ENCODE assay signal across 1 cellular context in the genomic region with DNA sequence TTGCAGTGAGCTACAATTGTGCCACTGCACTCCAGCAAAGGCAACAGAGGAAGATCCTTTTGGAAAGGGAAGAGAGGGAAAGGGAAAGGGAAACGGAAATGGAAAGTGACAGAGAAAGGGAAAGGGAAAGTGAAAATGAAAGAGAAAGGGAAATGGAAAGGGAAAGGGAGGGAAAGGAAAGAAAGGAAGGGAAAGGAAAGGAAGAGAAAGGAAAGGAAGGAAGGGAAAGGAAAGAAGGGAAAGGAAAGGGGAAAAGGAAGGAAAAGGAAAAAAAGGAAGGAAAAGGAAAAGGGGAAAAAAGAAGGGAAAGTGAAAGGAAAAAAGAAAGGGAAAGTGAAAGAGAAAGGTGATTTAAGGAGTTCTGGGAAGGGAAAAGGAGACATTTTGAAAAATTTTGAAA.
A peak's percentile ranks its signal among the peaks of the same experiment; 100 is the strongest.
TF ChIP-seq lines count a peak whose summit lies in the region.

No MANE protein-coding gene starts in this region.

TF ChIP-seq in K562, 482 proteins besides CTCF, POLR2A, EP300 and RAD21 (continues in another document):
- TF ChIP-seq ZNF140 (CRISPR knock-in tag; IDR thresholded peaks at IDR 0.05), result no peak
- TF ChIP-seq SIRT6 (IDR thresholded peaks at IDR 0.05; ENCODE audit: low read depth, low read length), result no peak
- no peak for TF ChIP-seq ZNF668 (CRISPR knock-in tag; IDR thresholded peaks at IDR 0.05)
- no peak for TF ChIP-seq FIP1L1 (IDR thresholded peaks at IDR 0.05; ENCODE audit: low read depth, low read length, poor library complexity, severe bottlenecking)
- TF ChIP-seq NRF1 (conservative IDR thresholded peaks at IDR 0.05 in 1 of 2, IDR thresholded peaks at IDR 0.05 in 1 of 2), result no peak
- no peak for TF ChIP-seq ZNF695 (CRISPR knock-in tag; IDR thresholded peaks at IDR 0.05)
- TF ChIP-seq CTBP1 (IDR thresholded peaks at IDR 0.05; ENCODE audit: borderline replicate concordance), result no peak
- TF ChIP-seq HCFC1 (IDR thresholded peaks at IDR 0.05; ENCODE audit: low read depth, low read length), result peak; percentile 33; the same call in 1 of the 2 replicates
- TF ChIP-seq ZNF57 (CRISPR knock-in tag; IDR thresholded peaks at IDR 0.05), result 0 out of 2 replicates have a peak, but pooled peaks have one; percentile 29
- no peak for TF ChIP-seq ZNF12 (CRISPR knock-in tag; IDR thresholded peaks at IDR 0.05)
- TF ChIP-seq, protein P1, sequence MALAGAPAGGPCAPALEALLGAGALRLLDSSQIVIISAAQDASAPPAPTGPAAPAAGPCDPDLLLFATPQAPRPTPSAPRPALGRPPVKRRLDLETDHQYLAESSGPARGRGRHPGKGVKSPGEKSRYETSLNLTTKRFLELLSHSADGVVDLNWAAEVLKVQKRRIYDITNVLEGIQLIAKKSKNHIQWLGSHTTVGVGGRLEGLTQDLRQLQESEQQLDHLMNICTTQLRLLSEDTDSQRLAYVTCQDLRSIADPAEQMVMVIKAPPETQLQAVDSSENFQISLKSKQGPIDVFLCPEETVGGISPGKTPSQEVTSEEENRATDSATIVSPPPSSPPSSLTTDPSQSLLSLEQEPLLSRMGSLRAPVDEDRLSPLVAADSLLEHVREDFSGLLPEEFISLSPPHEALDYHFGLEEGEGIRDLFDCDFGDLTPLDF (CRISPR knock-in tag; IDR thresholded peaks at IDR 0.05), result no peak
- TF ChIP-seq, protein P2, sequence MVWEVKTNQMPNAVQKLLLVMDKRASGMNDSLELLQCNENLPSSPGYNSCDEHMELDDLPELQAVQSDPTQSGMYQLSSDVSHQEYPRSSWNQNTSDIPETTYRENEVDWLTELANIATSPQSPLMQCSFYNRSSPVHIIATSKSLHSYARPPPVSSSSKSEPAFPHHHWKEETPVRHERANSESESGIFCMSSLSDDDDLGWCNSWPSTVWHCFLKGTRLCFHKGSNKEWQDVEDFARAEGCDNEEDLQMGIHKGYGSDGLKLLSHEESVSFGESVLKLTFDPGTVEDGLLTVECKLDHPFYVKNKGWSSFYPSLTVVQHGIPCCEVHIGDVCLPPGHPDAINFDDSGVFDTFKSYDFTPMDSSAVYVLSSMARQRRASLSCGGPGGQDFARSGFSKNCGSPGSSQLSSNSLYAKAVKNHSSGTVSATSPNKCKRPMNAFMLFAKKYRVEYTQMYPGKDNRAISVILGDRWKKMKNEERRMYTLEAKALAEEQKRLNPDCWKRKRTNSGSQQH (CRISPR knock-in tag; IDR thresholded peaks at IDR 0.05), result peak; percentile 97
- TF ChIP-seq, protein P3, sequence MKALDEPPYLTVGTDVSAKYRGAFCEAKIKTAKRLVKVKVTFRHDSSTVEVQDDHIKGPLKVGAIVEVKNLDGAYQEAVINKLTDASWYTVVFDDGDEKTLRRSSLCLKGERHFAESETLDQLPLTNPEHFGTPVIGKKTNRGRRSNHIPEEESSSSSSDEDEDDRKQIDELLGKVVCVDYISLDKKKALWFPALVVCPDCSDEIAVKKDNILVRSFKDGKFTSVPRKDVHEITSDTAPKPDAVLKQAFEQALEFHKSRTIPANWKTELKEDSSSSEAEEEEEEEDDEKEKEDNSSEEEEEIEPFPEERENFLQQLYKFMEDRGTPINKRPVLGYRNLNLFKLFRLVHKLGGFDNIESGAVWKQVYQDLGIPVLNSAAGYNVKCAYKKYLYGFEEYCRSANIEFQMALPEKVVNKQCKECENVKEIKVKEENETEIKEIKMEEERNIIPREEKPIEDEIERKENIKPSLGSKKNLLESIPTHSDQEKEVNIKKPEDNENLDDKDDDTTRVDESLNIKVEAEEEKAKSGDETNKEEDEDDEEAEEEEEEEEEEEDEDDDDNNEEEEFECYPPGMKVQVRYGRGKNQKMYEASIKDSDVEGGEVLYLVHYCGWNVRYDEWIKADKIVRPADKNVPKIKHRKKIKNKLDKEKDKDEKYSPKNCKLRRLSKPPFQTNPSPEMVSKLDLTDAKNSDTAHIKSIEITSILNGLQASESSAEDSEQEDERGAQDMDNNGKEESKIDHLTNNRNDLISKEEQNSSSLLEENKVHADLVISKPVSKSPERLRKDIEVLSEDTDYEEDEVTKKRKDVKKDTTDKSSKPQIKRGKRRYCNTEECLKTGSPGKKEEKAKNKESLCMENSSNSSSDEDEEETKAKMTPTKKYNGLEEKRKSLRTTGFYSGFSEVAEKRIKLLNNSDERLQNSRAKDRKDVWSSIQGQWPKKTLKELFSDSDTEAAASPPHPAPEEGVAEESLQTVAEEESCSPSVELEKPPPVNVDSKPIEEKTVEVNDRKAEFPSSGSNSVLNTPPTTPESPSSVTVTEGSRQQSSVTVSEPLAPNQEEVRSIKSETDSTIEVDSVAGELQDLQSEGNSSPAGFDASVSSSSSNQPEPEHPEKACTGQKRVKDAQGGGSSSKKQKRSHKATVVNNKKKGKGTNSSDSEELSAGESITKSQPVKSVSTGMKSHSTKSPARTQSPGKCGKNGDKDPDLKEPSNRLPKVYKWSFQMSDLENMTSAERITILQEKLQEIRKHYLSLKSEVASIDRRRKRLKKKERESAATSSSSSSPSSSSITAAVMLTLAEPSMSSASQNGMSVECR (CRISPR knock-in tag; IDR thresholded peaks at IDR 0.05), result peak; percentile 48; the same call in 1 of the 2 replicates
- no peak for TF ChIP-seq NFXL1 (CRISPR knock-in tag; IDR thresholded peaks at IDR 0.05)
- TF ChIP-seq KAT2B (IDR thresholded peaks at IDR 0.05; ENCODE audit: low read depth, low read length), result no peak
- TF ChIP-seq CEBPB (tag; IDR thresholded peaks at IDR 0.05), result no peak
- TF ChIP-seq ZNF316 (IDR thresholded peaks at IDR 0.05), result peak; percentile 45; the same call in 1 of the 2 replicates
- TF ChIP-seq, protein P4, sequence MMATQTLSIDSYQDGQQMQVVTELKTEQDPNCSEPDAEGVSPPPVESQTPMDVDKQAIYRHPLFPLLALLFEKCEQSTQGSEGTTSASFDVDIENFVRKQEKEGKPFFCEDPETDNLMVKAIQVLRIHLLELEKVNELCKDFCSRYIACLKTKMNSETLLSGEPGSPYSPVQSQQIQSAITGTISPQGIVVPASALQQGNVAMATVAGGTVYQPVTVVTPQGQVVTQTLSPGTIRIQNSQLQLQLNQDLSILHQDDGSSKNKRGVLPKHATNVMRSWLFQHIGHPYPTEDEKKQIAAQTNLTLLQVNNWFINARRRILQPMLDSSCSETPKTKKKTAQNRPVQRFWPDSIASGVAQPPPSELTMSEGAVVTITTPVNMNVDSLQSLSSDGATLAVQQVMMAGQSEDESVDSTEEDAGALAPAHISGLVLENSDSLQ (IDR thresholded peaks at IDR 0.05), result peak; percentile 24; the same call in 1 of the 2 replicates
- TF ChIP-seq PTBP1 (IDR thresholded peaks at IDR 0.05; ENCODE audit: low read depth, low read length), result no peak
- TF ChIP-seq, protein P5, sequence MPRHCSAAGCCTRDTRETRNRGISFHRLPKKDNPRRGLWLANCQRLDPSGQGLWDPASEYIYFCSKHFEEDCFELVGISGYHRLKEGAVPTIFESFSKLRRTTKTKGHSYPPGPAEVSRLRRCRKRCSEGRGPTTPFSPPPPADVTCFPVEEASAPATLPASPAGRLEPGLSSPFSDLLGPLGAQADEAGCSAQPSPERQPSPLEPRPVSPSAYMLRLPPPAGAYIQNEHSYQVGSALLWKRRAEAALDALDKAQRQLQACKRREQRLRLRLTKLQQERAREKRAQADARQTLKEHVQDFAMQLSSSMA (CRISPR knock-in tag; IDR thresholded peaks at IDR 0.05), result no peak
- no peak for TF ChIP-seq ZNF436 (CRISPR knock-in tag; IDR thresholded peaks at IDR 0.05)
- TF ChIP-seq FOXK1 (CRISPR knock-in tag; IDR thresholded peaks at IDR 0.05; ENCODE audit: borderline replicate concordance), result no peak
- no peak for TF ChIP-seq POLR2AphosphoS2 (IDR thresholded peaks at IDR 0.05; ENCODE audit: low read length)
- TF ChIP-seq TCFL5 (CRISPR knock-in tag; conservative IDR thresholded peaks at IDR 0.05), result no peak
- no peak for TF ChIP-seq ZNF23 (CRISPR knock-in tag; IDR thresholded peaks at IDR 0.05)
- no peak for TF ChIP-seq ZNF644 (tag; IDR thresholded peaks at IDR 0.05; ENCODE audit: low read depth)
- TF ChIP-seq, protein P6, sequence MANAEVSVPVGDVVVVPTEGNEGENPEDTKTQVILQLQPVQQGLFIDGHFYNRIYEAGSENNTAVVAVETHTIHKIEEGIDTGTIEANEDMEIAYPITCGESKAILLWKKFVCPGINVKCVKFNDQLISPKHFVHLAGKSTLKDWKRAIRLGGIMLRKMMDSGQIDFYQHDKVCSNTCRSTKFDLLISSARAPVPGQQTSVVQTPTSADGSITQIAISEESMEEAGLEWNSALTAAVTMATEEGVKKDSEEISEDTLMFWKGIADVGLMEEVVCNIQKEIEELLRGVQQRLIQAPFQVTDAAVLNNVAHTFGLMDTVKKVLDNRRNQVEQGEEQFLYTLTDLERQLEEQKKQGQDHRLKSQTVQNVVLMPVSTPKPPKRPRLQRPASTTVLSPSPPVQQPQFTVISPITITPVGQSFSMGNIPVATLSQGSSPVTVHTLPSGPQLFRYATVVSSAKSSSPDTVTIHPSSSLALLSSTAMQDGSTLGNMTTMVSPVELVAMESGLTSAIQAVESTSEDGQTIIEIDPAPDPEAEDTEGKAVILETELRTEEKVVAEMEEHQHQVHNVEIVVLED (CRISPR knock-in tag; IDR thresholded peaks at IDR 0.05), result 0 out of 2 replicates have a peak, but pooled peaks have one; percentile 27
- TF ChIP-seq NR2C1 (IDR thresholded peaks at IDR 0.05), result peak; percentile 66; the same call in 1 of the 2 replicates
- TF ChIP-seq NR2C1 (tag; IDR thresholded peaks at IDR 0.05), result no peak; the same call in 1 of the 2 replicates
- TF ChIP-seq HMG20B (CRISPR knock-in tag; IDR thresholded peaks at IDR 0.05), result no peak
- TF ChIP-seq YBX1 (IDR thresholded peaks at IDR 0.05), result peak; percentile 97
- TF ChIP-seq, protein P7, sequence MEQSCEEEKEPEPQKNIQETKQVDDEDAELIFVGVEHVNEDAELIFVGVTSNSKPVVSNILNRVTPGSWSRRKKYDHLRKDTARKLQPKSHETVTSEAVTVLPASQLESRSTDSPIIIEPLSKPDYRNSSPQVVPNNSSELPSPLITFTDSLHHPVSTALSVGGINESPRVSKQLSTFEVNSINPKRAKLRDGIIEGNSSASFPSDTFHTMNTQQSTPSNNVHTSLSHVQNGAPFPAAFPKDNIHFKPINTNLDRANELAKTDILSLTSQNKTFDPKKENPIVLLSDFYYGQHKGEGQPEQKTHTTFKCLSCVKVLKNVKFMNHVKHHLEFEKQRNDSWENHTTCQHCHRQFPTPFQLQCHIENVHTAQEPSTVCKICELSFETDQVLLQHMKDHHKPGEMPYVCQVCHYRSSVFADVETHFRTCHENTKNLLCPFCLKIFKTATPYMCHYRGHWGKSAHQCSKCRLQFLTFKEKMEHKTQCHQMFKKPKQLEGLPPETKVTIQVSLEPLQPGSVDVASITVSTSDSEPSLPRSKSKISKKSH (CRISPR knock-in tag; IDR thresholded peaks at IDR 0.05), result no peak
- TF ChIP-seq, protein P8, sequence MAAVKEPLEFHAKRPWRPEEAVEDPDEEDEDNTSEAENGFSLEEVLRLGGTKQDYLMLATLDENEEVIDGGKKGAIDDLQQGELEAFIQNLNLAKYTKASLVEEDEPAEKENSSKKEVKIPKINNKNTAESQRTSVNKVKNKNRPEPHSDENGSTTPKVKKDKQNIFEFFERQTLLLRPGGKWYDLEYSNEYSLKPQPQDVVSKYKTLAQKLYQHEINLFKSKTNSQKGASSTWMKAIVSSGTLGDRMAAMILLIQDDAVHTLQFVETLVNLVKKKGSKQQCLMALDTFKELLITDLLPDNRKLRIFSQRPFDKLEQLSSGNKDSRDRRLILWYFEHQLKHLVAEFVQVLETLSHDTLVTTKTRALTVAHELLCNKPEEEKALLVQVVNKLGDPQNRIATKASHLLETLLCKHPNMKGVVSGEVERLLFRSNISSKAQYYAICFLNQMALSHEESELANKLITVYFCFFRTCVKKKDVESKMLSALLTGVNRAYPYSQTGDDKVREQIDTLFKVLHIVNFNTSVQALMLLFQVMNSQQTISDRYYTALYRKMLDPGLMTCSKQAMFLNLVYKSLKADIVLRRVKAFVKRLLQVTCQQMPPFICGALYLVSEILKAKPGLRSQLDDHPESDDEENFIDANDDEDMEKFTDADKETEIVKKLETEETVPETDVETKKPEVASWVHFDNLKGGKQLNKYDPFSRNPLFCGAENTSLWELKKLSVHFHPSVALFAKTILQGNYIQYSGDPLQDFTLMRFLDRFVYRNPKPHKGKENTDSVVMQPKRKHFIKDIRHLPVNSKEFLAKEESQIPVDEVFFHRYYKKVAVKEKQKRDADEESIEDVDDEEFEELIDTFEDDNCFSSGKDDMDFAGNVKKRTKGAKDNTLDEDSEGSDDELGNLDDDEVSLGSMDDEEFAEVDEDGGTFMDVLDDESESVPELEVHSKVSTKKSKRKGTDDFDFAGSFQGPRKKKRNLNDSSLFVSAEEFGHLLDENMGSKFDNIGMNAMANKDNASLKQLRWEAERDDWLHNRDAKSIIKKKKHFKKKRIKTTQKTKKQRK (IDR thresholded peaks at IDR 0.05; ENCODE audit: borderline replicate concordance, low read depth, low read length), result no peak
- no peak for TF ChIP-seq NELFE (IDR thresholded peaks at IDR 0.05; ENCODE audit: insufficient read depth, insufficient read length)
- no peak for TF ChIP-seq POLR3G (IDR thresholded peaks at IDR 0.05; ENCODE audit: extremely low read depth, insufficient read length, insufficient replicate concordance)
- no peak for TF ChIP-seq SMAD1 (IDR thresholded peaks at IDR 0.05; ENCODE audit: low read depth, low read length, partially characterized antibody)
- TF ChIP-seq MCM2 (IDR thresholded peaks at IDR 0.05; ENCODE audit: low read depth), result no peak
- peak; percentile 69 to 76; a peak in 2 of 4 replicates for TF ChIP-seq ETV6 (IDR thresholded peaks at IDR 0.05; ENCODE audit: borderline replicate concordance in 1 of 2, low read depth in 2 of 2, low read length in 1 of 2)
- TF ChIP-seq ETV6 (CRISPR knock-in tag; IDR thresholded peaks at IDR 0.05; ENCODE audit: borderline replicate concordance), result no peak
- TF ChIP-seq, protein P9, sequence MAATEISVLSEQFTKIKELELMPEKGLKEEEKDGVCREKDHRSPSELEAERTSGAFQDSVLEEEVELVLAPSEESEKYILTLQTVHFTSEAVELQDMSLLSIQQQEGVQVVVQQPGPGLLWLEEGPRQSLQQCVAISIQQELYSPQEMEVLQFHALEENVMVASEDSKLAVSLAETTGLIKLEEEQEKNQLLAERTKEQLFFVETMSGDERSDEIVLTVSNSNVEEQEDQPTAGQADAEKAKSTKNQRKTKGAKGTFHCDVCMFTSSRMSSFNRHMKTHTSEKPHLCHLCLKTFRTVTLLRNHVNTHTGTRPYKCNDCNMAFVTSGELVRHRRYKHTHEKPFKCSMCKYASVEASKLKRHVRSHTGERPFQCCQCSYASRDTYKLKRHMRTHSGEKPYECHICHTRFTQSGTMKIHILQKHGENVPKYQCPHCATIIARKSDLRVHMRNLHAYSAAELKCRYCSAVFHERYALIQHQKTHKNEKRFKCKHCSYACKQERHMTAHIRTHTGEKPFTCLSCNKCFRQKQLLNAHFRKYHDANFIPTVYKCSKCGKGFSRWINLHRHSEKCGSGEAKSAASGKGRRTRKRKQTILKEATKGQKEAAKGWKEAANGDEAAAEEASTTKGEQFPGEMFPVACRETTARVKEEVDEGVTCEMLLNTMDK (IDR thresholded peaks at IDR 0.05; ENCODE audit: borderline replicate concordance, insufficient read depth, low read depth, low read length, poor library complexity, severe bottlenecking), result no peak
- TF ChIP-seq GATAD2A (IDR thresholded peaks at IDR 0.05), result peak; percentile 89; the same call in 1 of the 2 replicates
- TF ChIP-seq ZNF586 (CRISPR knock-in tag; conservative IDR thresholded peaks at IDR 0.05), result no peak
- no peak for TF ChIP-seq ZNF184 (CRISPR knock-in tag; IDR thresholded peaks at IDR 0.05)
- no peak for TF ChIP-seq NUFIP1 (IDR thresholded peaks at IDR 0.05; ENCODE audit: partially characterized antibody)
- TF ChIP-seq ZNF444 (CRISPR knock-in tag; IDR thresholded peaks at IDR 0.05), result no peak
- TF ChIP-seq NCOA6 (IDR thresholded peaks at IDR 0.05), result 0 out of 2 replicates have a peak, but pooled peaks have one; percentile 20
